Comparison of ENCODE assay signal across 23 cellular contexts in the genomic region with DNA sequence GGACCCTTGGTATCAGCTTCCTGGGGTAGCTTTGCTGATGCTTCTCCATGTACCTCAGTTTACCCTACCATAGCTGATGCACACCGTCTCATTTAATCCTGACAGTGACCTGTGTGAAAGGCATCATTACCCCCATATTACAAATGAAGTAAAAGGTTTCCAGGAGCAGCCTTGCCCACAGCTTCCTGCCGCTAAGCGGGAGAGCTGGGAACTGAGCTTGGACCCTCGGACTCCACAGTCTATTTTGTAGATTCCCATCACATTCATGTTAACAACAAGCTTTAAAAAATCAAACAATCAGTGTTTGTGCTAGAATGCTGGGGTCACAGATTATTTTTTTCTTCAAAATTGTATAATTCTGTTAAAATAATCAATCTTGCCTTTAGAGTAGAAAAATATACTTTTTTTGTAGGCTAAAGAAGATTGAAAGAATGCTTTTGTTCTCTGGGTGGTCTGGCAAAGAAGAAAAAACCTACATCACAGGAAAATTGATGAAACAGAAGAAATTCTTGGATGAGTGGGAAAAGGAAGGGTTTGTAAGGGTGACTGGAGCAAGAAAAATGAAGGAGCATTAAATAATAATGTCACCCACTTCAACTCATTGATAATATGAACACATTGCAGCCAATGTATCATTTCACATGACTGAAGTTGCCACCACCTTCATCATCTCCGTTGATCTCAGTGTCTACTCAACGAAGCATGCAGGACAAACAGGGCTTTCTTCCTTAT. TPM values are rescaled to one million over a fixed set of nuclear protein-coding genes. Genes with fewer than 3 reads are reported as not detected.
DNase-seq lines count a peak whose midpoint lies in the region; ATAC-seq, FAIRE-seq and TF ChIP-seq lines count a peak whose summit lies in the region.
"Had no signal": no experiment of that assay in that cellular context is flagged by ENCODE, and none has a peak within 500 bp of the region (broad histone marks: within the 10 kb centered on the region; RNA-seq: fewer than 3 reads in every experiment).

No MANE protein-coding gene starts in this region.

- no peak overlapping the region for H2BK12ac ChIP-seq in H1 (ENCODE audit: low read depth, low read length)

- H3K9me3 ChIP-seq in BLaER1 treated with 17β-estradiol and CSF1 and Interleukin-3, amounts not matched to agents 10 nM and 100 nM (replicated peaks in 1 of 11) = peaks cover 9 to 50% (median 33%) of the 10 kb centered on the region in 11 experiments; a peak in 21 of 22 replicates
- H3K9me3 ChIP-seq in GM23248 (ENCODE audit: low read depth) = no peaks in the 10 kb centered on the region
- no peaks in the 10 kb centered on the region for H3K9me3 ChIP-seq in H1 (ENCODE audit: insufficient read depth in 2 of 2, low read depth in 1 of 2, low read length in 1 of 2)
- H3K9me3 ChIP-seq in sigmoid colon = no peaks in the 10 kb centered on the region
- H3K9me3 ChIP-seq: HAP-1 had no signal

- no peak overlapping the region for H3K9ac ChIP-seq in BLaER1 treated with 17β-estradiol and CSF1 and Interleukin-3, amounts not matched to agents 10 nM and 100 nM
- H3K9ac ChIP-seq in GM23248 = peak overlapping the region; percentile 46
- H3K9ac ChIP-seq in H1 (replicated peaks in 1 of 4; ENCODE audit: extremely low read depth in 1 of 4, low read depth in 3 of 4, low read length in 3 of 4) = no peak overlapping the region
- H3K9ac ChIP-seq: BLaER1 had no signal

- CTCF ChIA-PET in H1 (lab: Charles Lee; ENCODE audit: partially characterized antibody) = interaction anchor here (0.9 to 3.1 kb wide), 7 partner anchors 13 to 40 kb away, joined by 3 to 13 read pairs (median 5); no protein-coding TSS in a partner anchor

- H2BK15ac ChIP-seq in H1 (ENCODE audit: low read length) = no peak overlapping the region

- H3K79me1 ChIP-seq in H1 (ENCODE audit: low read depth, low read length) = no peaks in the 10 kb centered on the region

- no peak overlapping the region for H3K4ac ChIP-seq in H1 (replicated peaks; ENCODE audit: insufficient read length, low read depth, low read length)

- 64 to 69% methylated on average over 6 of the region's 6 CpGs for WGBS in GM23248 (ENCODE audit: low coverage in 1 of 2, low lambda C conversion rate in 2 of 2, missing lambda C conversion rate in 2 of 2), 2 experiments
- 96% methylated on average over 6 of the region's 6 CpGs; no CpG with 5 or more reads in 1 of the 2 experiments for WGBS in H1 (ENCODE audit: extremely low coverage in 1 of 2, insufficient coverage in 1 of 2, insufficient read length in 1 of 2, insufficient replicate concordance in 2 of 2, low coverage in 1 of 2, low lambda C conversion rate in 2 of 2, missing lambda C conversion rate in 1 of 2), 2 experiments
- 92 to 94% methylated on average over 6 of the region's 6 CpGs for WGBS in sigmoid colon, 2 donors

- H2AFZ ChIP-seq in GM23248 = no peak overlapping the region
- no peak overlapping the region for H2AFZ ChIP-seq in H1 (ENCODE audit: low read length)
- H2AFZ ChIP-seq: GM23338 had no signal

- TF ChIP-seq RAD21 in H1 (IDR thresholded peaks at IDR 0.05 in 1 of 2, conservative IDR thresholded peaks at IDR 0.05 in 1 of 2; ENCODE audit: low read depth in 2 of 2, low read length in 2 of 2) = no peak

- H3K14ac ChIP-seq in H1 (ENCODE audit: insufficient read length) = no peak overlapping the region

- no peak overlapping the region for H2BK5ac ChIP-seq in H1 (ENCODE audit: low read depth, low read length)

- no peak for TF ChIP-seq CTCF in H1 (IDR thresholded peaks at IDR 0.05; ENCODE audit: control extremely low read depth in 1 of 3, insufficient read depth in 1 of 3, low read depth in 1 of 3, low read length in 3 of 3)
- no peak for TF ChIP-seq CTCF in sigmoid colon (IDR thresholded peaks at IDR 0.05)

- no peak for TF ChIP-seq EP300 in H1 (IDR thresholded peaks at IDR 0.05; ENCODE audit: borderline replicate concordance in 1 of 2, low read depth in 2 of 2, low read length in 2 of 2)
- TF ChIP-seq EP300 in sigmoid colon (IDR thresholded peaks at IDR 0.05) = no peak

- FAIRE-seq in H1 (lab: Jason Lieb, UNC) = no peak
- FAIRE-seq: A204.1, RCC 7860 had no signal

- no peak overlapping the region for H2AK5ac ChIP-seq in H1 (ENCODE audit: low read depth, low read length)

- DNase-seq in GM23248 (peak; percentile 65), H1 (ENCODE audit: low read depth in 1 of 2, low spot score in 2 of 2) (no peak), sigmoid colon (peak; percentile 14), HuH-7 (ENCODE audit: low spot score) (no peak), substantia nigra (lab: John Stamatoyannopoulos, UW) (no peak)
- DNase-seq: CD4-positive, alpha-beta T cell; DMS53; Karpas-422; MV-4-11; NCI-H1105 treated with DMSO at 0.1 percent for 48 hours; NCI-H146; NCI-H1930; NCI-H2107; NCI-H446; NCI-H524 treated with DMSO at 0.1 percent for 48 hours; NCI-H774 had no signal

- no peak overlapping the region for H3K18ac ChIP-seq in H1 (ENCODE audit: extremely low read depth, low read length)

- no peak overlapping the region for H3K23ac ChIP-seq in H1 (ENCODE audit: insufficient read length)

- H3K27me3 ChIP-seq in BLaER1 treated with 17β-estradiol and CSF1 and Interleukin-3, amounts not matched to agents 10 nM and 100 nM = no peaks in the 10 kb centered on the region
- no peaks in the 10 kb centered on the region for H3K27me3 ChIP-seq in GM23248 (replicated peaks; ENCODE audit: insufficient read depth)
- H3K27me3 ChIP-seq in H1 (replicated peaks in 1 of 4; ENCODE audit: control insufficient read depth in 3 of 4, extremely low read depth in 1 of 4, insufficient read depth in 3 of 4, low read length in 3 of 4) = no peaks in the 10 kb centered on the region
- no peaks in the 10 kb centered on the region for H3K27me3 ChIP-seq in sigmoid colon
- H3K27me3 ChIP-seq: BLaER1 had no signal

- peaks cover 42% of the 10 kb centered on the region for H3F3A ChIP-seq in GM23248 (ENCODE audit: insufficient read depth)

- H3K4me2 ChIP-seq in BLaER1 treated with 17β-estradiol and CSF1 and Interleukin-3, amounts not matched to agents 10 nM and 100 nM = peak overlapping the region; percentile 13 to 86 (median 79); a peak in 19 of 22 replicates
- peak overlapping the region; percentile 24 for H3K4me2 ChIP-seq in GM23248 (ENCODE audit: unreplicated experiment)
- H3K4me2 ChIP-seq in H1 (ENCODE audit: insufficient read depth in 1 of 2, low read depth in 2 of 2, low read length in 2 of 2) = no peak overlapping the region
- H3K4me2 ChIP-seq: BLaER1, GM23338 had no signal

- H3K79me2 ChIP-seq in GM23248 (ENCODE audit: insufficient read depth) = no peaks in the 10 kb centered on the region
- no peaks in the 10 kb centered on the region for H3K79me2 ChIP-seq in H1 (ENCODE audit: control insufficient read depth in 1 of 2, insufficient read depth in 2 of 2, low read length in 2 of 2)

- peak overlapping the region; percentile 6 for H4K91ac ChIP-seq in H1 (replicated peaks; ENCODE audit: insufficient read length, low read length)

- no peak overlapping the region for H3K56ac ChIP-seq in H1 (replicated peaks; ENCODE audit: insufficient read length, low read depth, low read length)

- POLR2A ChIA-PET in H1 (lab: Charles Lee; ENCODE audit: partially characterized antibody) = no interaction called here

- 0 out of 20 replicates have a peak overlapping the region, but pooled peaks of 1 of the 10 experiments have one; percentile 2 for H3K4me3 ChIP-seq in BLaER1 treated with 17β-estradiol and CSF1 and Interleukin-3, amounts not matched to agents 10 nM and 100 nM
- H3K4me3 ChIP-seq in GM23248 (no peak overlapping the region), H1 (ENCODE audit: extremely low read depth in 1 of 4, insufficient read depth in 2 of 4, low read depth in 3 of 4, low read length in 4 of 4) (no peak overlapping the region), sigmoid colon (no peak overlapping the region)
- H3K4me3 ChIP-seq: BLaER1, GM23338, HAP-1 had no signal

- peaks cover 0 to 8% (median 0%) of the 10 kb centered on the region in 11 experiments; a peak in 2 of 22 replicates for H3K36me3 ChIP-seq in BLaER1 treated with 17β-estradiol and CSF1 and Interleukin-3, amounts not matched to agents 10 nM and 100 nM
- H3K36me3 ChIP-seq in GM23248 (ENCODE audit: low read depth) (no peaks in the 10 kb centered on the region), H1 (ENCODE audit: control insufficient read depth in 2 of 4, insufficient read depth in 4 of 4, low read length in 3 of 4) (no peaks in the 10 kb centered on the region), sigmoid colon (no peaks in the 10 kb centered on the region)
- H3K36me3 ChIP-seq: BLaER1, HAP-1 had no signal

- in situ Hi-C loops in GM23248 (cut with MboI) = no loop called here

- H4K20me1 ChIP-seq in BLaER1 treated with 17β-estradiol and CSF1 and Interleukin-3, amounts not matched to agents 10 nM and 100 nM = no peaks in the 10 kb centered on the region
- H4K20me1 ChIP-seq in GM23248 (ENCODE audit: insufficient read depth) (no peaks in the 10 kb centered on the region), H1 (replicated peaks in 1 of 2; ENCODE audit: control insufficient read depth in 1 of 2, insufficient read depth in 2 of 2, low read length in 2 of 2) (no peaks in the 10 kb centered on the region)
- H4K20me1 ChIP-seq: BLaER1 had no signal

- no peak overlapping the region for H4K5ac ChIP-seq in H1 (ENCODE audit: insufficient read length, low read depth, low read length)

- no peak overlapping the region for H4K8ac ChIP-seq in H1 (ENCODE audit: extremely low read depth, insufficient read depth, low read length)

- no peak overlapping the region for H2BK20ac ChIP-seq in H1 (ENCODE audit: low read length)

- intact Hi-C loops in sigmoid colon (cut with DNase I) = no loop called here

- ATAC-seq in HG02885 (IDR thresholded peaks at IDR 0.05; ENCODE audit: poor library complexity, unreplicated experiment) = no peak
- ATAC-seq: GM23338 had no signal

- no peak overlapping the region for H2BK120ac ChIP-seq in H1 (replicated peaks; ENCODE audit: low read depth, low read length)

- TF ChIP-seq POLR2A in H1 (IDR thresholded peaks at IDR 0.05; ENCODE audit: control extremely low read depth in 1 of 2, low read depth in 2 of 2, low read length in 2 of 2) (no peak), sigmoid colon (IDR thresholded peaks at IDR 0.05) (no peak)

- H3K23me2 ChIP-seq in H1 (ENCODE audit: low read depth, low read length) = no peaks in the 10 kb centered on the region

- H3K9me2 ChIP-seq in GM23248 (ENCODE audit: insufficient read depth) = no peaks in the 10 kb centered on the region

- H3K27ac ChIP-seq in BLaER1 treated with 17β-estradiol and CSF1 and Interleukin-3, amounts not matched to agents 10 nM and 100 nM = peak overlapping the region in 7 of 11 experiments; percentile 31 to 85 (median 80); a peak in 10 of 22 replicates
- H3K27ac ChIP-seq in GM23248 = peak overlapping the region; percentile 70
- no peak overlapping the region for H3K27ac ChIP-seq in H1 (ENCODE audit: low read depth, low read length)
- no peak overlapping the region for H3K27ac ChIP-seq in sigmoid colon
- H3K27ac ChIP-seq in substantia nigra (ENCODE audit: low read depth, low read length, poor library complexity, severe bottlenecking) = no peak overlapping the region
- H3K27ac ChIP-seq: BLaER1 had no signal

- H3K4me1 ChIP-seq in BLaER1 treated with 17β-estradiol and CSF1 and Interleukin-3, amounts not matched to agents 10 nM and 100 nM = peaks cover 40 to 82% (median 67%) of the 10 kb centered on the region in 10 experiments
- H3K4me1 ChIP-seq in GM23248 (ENCODE audit: insufficient read depth) = peaks cover 38% of the 10 kb centered on the region
- H3K4me1 ChIP-seq in H1 (replicated peaks in 1 of 4; ENCODE audit: control insufficient read depth in 3 of 4, insufficient read depth in 4 of 4, low read length in 3 of 4) = 0 out of 7 replicates have a peak, but pooled peaks cover 0 to 2% (median under 1%) of the 10 kb centered on the region in 4 experiments
- no peaks in the 10 kb centered on the region for H3K4me1 ChIP-seq in sigmoid colon
- H3K4me1 ChIP-seq: HAP-1 had no signal

RNA-seq across cellular contexts. Expression of a gene that starts 9.5 kb away (rescaled TPM):
- total RNA-seq in GM23248 (2014; rRNA removed; shearing (Covaris generic)) = 48.3 and 51.3 TPM in 2 replicates
- polyA plus RNA-seq in GM23248 (2016; fragmentation: Nextera tagmentation; extraction: Ambion mirVana) (72.4 and 74.0 TPM in 2 replicates), H1 (2011; rRNA removed) (171 and 224 TPM in 2 replicates), sigmoid colon (10 to 100 TPM; 17.1 to 36.7 (median 31.2) TPM)
- total RNA-seq in H1 (2021; fragmentation: NEBNext Ultra II Directional; extraction: Animal tissue kit (Norgen Biotek cat#: 25700)) = 186 and 195 TPM in 2 replicates
- 133 TPM for polyA plus RNA-seq in H1 (2011; cell fraction: cytosol; rRNA removed)
- 270 TPM for polyA plus RNA-seq in H1 (2011; cell fraction: nucleus; rRNA removed)
- 144 to 168 TPM (median 154 TPM) in 4 replicates for polyA plus RNA-seq in H1 (2012, experiment 1 of 2)
- polyA plus RNA-seq in H1 (2012, experiment 2 of 2) = 26.5 TPM
- polyA plus RNA-seq in H1 (2013, experiment 1 of 2) = 104 TPM
- polyA plus RNA-seq in H1 (2013, experiment 2 of 2) = 99.0 TPM
- 417 and 489 TPM in 2 replicates for polyA minus RNA-seq in H1 (2011; rRNA and poly(A)+ RNA removed)
- 122 TPM for polyA minus RNA-seq in H1 (2011; cell fraction: cytosol; rRNA and poly(A)+ RNA removed)
- 124 TPM for polyA minus RNA-seq in H1 (2011; cell fraction: nucleus; rRNA and poly(A)+ RNA removed)
- total RNA-seq in sigmoid colon = 10 to 100 TPM; 43.9 to 64.3 (median 53.1) TPM

RNA-seq across cellular contexts. Expression of a gene that starts 41.9 kb away (rescaled TPM):
- 68.0 and 83.9 TPM in 2 replicates for total RNA-seq in GM23248 (2014; rRNA removed; shearing (Covaris generic))
- polyA plus RNA-seq in GM23248 (2016; fragmentation: Nextera tagmentation; extraction: Ambion mirVana) (18.1 and 20.5 TPM in 2 replicates), H1 (2011; rRNA removed) (22.9 and 33.7 TPM in 2 replicates), sigmoid colon (10 to 100 TPM; 14.4 to 30.6 (median 15.0) TPM)
- total RNA-seq in H1 (2021; fragmentation: NEBNext Ultra II Directional; extraction: Animal tissue kit (Norgen Biotek cat#: 25700)) = 33.6 and 35.3 TPM in 2 replicates
- 25.1 TPM for polyA plus RNA-seq in H1 (2011; cell fraction: cytosol; rRNA removed)
- polyA plus RNA-seq in H1 (2011; cell fraction: nucleus; rRNA removed) = 34.8 TPM
- 16.3 to 22.6 TPM (median 21.6 TPM) in 4 replicates for polyA plus RNA-seq in H1 (2012, experiment 1 of 2)
- polyA plus RNA-seq in H1 (2012, experiment 2 of 2) = 13.3 TPM
- polyA plus RNA-seq in H1 (2013, experiment 1 of 2) = 14.7 TPM
- 14.9 TPM for polyA plus RNA-seq in H1 (2013, experiment 2 of 2)
- 48.3 and 51.7 TPM in 2 replicates for polyA minus RNA-seq in H1 (2011; rRNA and poly(A)+ RNA removed)
- 40.4 TPM for polyA minus RNA-seq in H1 (2011; cell fraction: cytosol; rRNA and poly(A)+ RNA removed)
- polyA minus RNA-seq in H1 (2011; cell fraction: nucleus; rRNA and poly(A)+ RNA removed) = 30.4 TPM
- 10 to 100 TPM; 40.0 to 45.9 (median 43.3) TPM for total RNA-seq in sigmoid colon

Comparison
In these comparisons a context has a peak if more than half of its experiments do, and no peak if none do; other contexts are left out.
1. H3K27ac ChIP-seq: peak in BLaER1 treated with 17β-estradiol and CSF1 and Interleukin-3, amounts not matched to agents 10 nM and 100 nM (7 of 11) and GM23248 (single experiment); none in H1 (single experiment), sigmoid colon (0 of 4) and substantia nigra (single experiment).
2. H3K4me2 ChIP-seq: peak in BLaER1 treated with 17β-estradiol and CSF1 and Interleukin-3, amounts not matched to agents 10 nM and 100 nM (11 of 11) and GM23248 (single experiment); none in H1 (0 of 2).
3. DNase-seq: peak in GM23248 (single experiment) and sigmoid colon (single experiment); none in H1 (0 of 2), HuH-7 (single experiment) and substantia nigra (0 of 49).